Comparison of ENCODE assay signal across 36 cellular contexts in the genomic region with DNA sequence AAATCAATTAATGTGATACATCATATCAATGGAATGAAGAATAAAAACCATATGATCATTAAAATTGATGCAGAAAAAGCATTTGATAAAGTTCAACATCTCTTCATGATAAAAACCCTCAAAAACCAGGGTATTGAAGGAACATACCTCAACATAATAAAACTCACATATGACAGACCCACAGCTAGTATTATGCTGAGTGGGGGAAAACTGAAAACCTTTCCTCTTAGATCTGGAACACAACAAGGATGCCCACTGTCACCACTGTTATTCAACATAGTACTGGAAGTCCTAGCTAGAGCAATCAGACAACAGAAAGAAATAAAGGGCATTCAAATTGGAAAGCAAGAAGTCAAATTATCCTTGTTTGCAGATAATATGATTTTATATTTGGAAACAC. TPM values are rescaled to one million over a fixed set of nuclear protein-coding genes. Genes with fewer than 3 reads are reported as not detected.
"Had no signal": no experiment of that assay in that cellular context is flagged by ENCODE, and none has a peak within 500 bp of the region (broad histone marks: within the 10 kb centered on the region; RNA-seq: fewer than 3 reads in every experiment).

No MANE protein-coding gene starts in this region.

- FAIRE-seq: astrocyte, colon had no signal

- H3K9me3 ChIP-seq: adrenal gland had no signal

- H3K27me3 ChIP-seq: ascending aorta, body of pancreas, brain microvascular endothelial cell, breast epithelium, cardiac muscle cell had no signal

- H3K4me1 ChIP-seq: adrenal gland, body of pancreas, breast epithelium had no signal

- DNase-seq: activated effector memory CD4-positive, alpha-beta T cell treated with anti-CD3 and anti-CD28 coated beads, Interleukin-2, amount 50 U/mL, for 16 hours; activated effector memory CD4-positive, alpha-beta T cell treated with Interleukin-2 at 50 U/mL for 16 hours; activated gamma-delta T cell; activated gamma-delta T cell treated with Interleukin-2 at 50 U/mL for 16 hours; activated naive CD4-positive, alpha-beta T cell; activated naive CD4-positive, alpha-beta T cell treated with anti-CD3 and anti-CD28 coated beads for 36 hours; activated naive CD4-positive, alpha-beta T cell treated with anti-CD3 and anti-CD28 coated beads, Interleukin-2, amount 10 ng/mL, durations not matched to agents 7 days and 5 days; activated naive CD4-positive, alpha-beta T cell treated with anti-CD3 and anti-CD28 coated beads, Interleukin-2, amount 50 U/mL, for 16 hours; activated naive CD4-positive, alpha-beta T cell treated with Interleukin-2 at 50 U/mL for 16 hours; activated naive CD8-positive, alpha-beta T cell treated with anti-CD3 and anti-CD28 coated beads for 36 hours; activated naive CD8-positive, alpha-beta T cell treated with anti-CD3 and anti-CD28 coated beads, Interleukin-2, amount 10 ng/mL, durations not matched to agents 7 days and 5 days; activated naive CD8-positive, alpha-beta T cell treated with anti-CD3 and anti-CD28 coated beads, Interleukin-2, amount 50 U/mL, for 24 hours; activated T-cell treated with anti-CD3 and anti-CD28 coated beads, Interleukin-2, amount 50 U/mL, for 4 hours; activated T-cell treated with anti-CD3 and anti-CD28 coated beads, Interleukin-2, amount 50 U/mL, for 48 hours; activated T-cell treated with anti-CD3 and anti-CD28 coated beads, Interleukin-2, amount 50 U/mL, for 72 hours; adrenal gland; amniotic stem cell; amygdala; anterior cingulate cortex; aorta; body of pancreas; brain microvascular endothelial cell; caudate nucleus; central memory CD4-positive, alpha-beta T cell; cerebellar nuclear complex had no signal

- H3K4me3 ChIP-seq: adrenal gland, ascending aorta, body of pancreas, breast epithelium, cardiac muscle cell had no signal

- H3K27ac ChIP-seq: adrenal gland, ascending aorta, body of pancreas, brain microvascular endothelial cell, breast epithelium, cardiac muscle cell had no signal

- H3K36me3 ChIP-seq: adrenal gland, ascending aorta, brain microvascular endothelial cell, breast epithelium, cardiac muscle cell had no signal

- ATAC-seq: activated naive CD4-positive, alpha-beta T cell treated with anti-CD3 and anti-CD28 coated beads, Interleukin-2, amount 50 U/mL, for 72 hours; activated naive CD8-positive, alpha-beta T cell treated with anti-CD3 and anti-CD28 coated beads, Interleukin-2, amount 50 U/mL, for 24 hours; activated T-cell treated with anti-CD3 and anti-CD28 coated beads, Interleukin-2, amount 50 U/mL, for 4 hours; activated T-cell treated with anti-CD3 and anti-CD28 coated beads, Interleukin-2, amount 50 U/mL, for 72 hours; activated T-helper 17 cell treated with anti-CD3 and anti-CD28 coated beads, Interleukin-2, amount 50 U/mL, for 72 hours; body of pancreas had no signal

RNA-seq across cellular contexts. Expression of gene CCK, which starts 30.5 kb away (rescaled TPM):
- total RNA-seq: activated naive CD4-positive, alpha-beta T cell treated with anti-CD3 and anti-CD28 coated beads for 36 hours; activated naive CD4-positive, alpha-beta T cell treated with anti-CD3 and anti-CD28 coated beads, Interleukin-2, amount 50 U/mL, for 72 hours; activated naive CD8-positive, alpha-beta T cell treated with anti-CD3 and anti-CD28 coated beads for 36 hours; activated naive CD8-positive, alpha-beta T cell treated with anti-CD3 and anti-CD28 coated beads, Interleukin-2, amount 10 ng/mL, durations not matched to agents 7 days and 5 days; activated T-cell treated with anti-CD3 and anti-CD28 coated beads, Interleukin-2, amount 50 U/mL, for 4 hours; activated T-cell treated with anti-CD3 and anti-CD28 coated beads, Interleukin-2, amount 50 U/mL, for 72 hours; activated T-helper 1 cell treated with anti-CD3 and anti-CD28 coated beads, Interleukin-12 subunit alpha, Interleukin-12 subunit beta, Interleukin-2, Interleukin-4 antibody, amounts not matched to agents 30 ng/mL and 10 ng/mL and 1 ng/mL, durations not matched to agents 14 hours and 24 hours and 36 hours; activated T-helper 17 cell treated with anti-CD3 and anti-CD28 coated beads, Interleukin-2, amount 50 U/mL, for 72 hours; activated T-helper 2 cell treated with anti-CD3 and anti-CD28 coated beads, Interferon-gamma antibody, Interleukin-2, Interleukin-4, amounts not matched to agents 10 μg/mL and 5 μg/mL and 100 μg/mL, durations not matched to agents 14 hours and 24 hours and 36 hours; aorta; ascending aorta; astrocyte; body of pancreas; breast epithelium; cardiac muscle cell; cardiac septum; chondrocyte had no signal
- polyA plus RNA-seq: cardiac muscle cell had no signal
